Comparison of ENCODE assay signal across 8 cellular contexts in genomic region chr6:53651149-53651763, GRCh38.
DNase-seq lines count a peak whose midpoint lies in the region; ATAC-seq and TF ChIP-seq lines count a peak whose summit lies in the region.

No MANE protein-coding gene starts in this region.

- DNase-seq in AG09319 (ENCODE audit: extremely low read depth, low read depth) (peak; percentile 56), HS-5 (ENCODE audit: low read depth) (peak; percentile 57), NOMO-1 treated with dmso at 0.1 percent for 144 hours (lab: John Stamatoyannopoulos, UW; ENCODE audit: unreplicated experiment) (peak; percentile 80), erythroblast (lab: John Stamatoyannopoulos, UW) (peak; percentile 85 to 88)
- DNase-seq in activated CD8-positive, alpha-beta memory T cell treated with anti-CD3 and anti-CD28 coated beads, Interleukin-2, amount 50 U/mL, for 4 hours, result peak; percentile 68
- DNase-seq in stimulated activated CD8-positive, alpha-beta memory T cell treated with anti-CD3 and anti-CD28 coated beads, Interleukin-7, amount 100 ng/mL, for 48 hours (ENCODE audit: extremely low read depth in 1 of 2, low read depth in 1 of 2), result peak; percentile 11 to 57

- H3K9me3 ChIP-seq in muscle layer of duodenum (ENCODE audit: control insufficient read depth in 1 of 2, low read length in 2 of 2), result no peaks in the 10 kb centered on the region

- peak; percentile 45 for TF ChIP-seq CTCF in AG09319 (IDR thresholded peaks at IDR 0.05; ENCODE audit: low read depth, low read length)

- H3K27me3 ChIP-seq in muscle layer of duodenum (ENCODE audit: low read depth, low read length), result no peaks in the 10 kb centered on the region

- H3K4me3 ChIP-seq in muscle layer of duodenum (ENCODE audit: low read depth in 1 of 2, low read length in 2 of 2), result peak overlapping the region; percentile 67 to 81

- no peak for TF ChIP-seq POLR2A in erythroblast (IDR thresholded peaks at IDR 0.05; ENCODE audit: low read length)

- peaks cover 0 to 3% of the 10 kb centered on the region in 2 donors for H3K4me1 ChIP-seq in muscle layer of duodenum (ENCODE audit: control insufficient read depth in 1 of 2, insufficient read depth in 2 of 2, low read length in 2 of 2)

- H3K36me3 ChIP-seq in muscle layer of duodenum (ENCODE audit: control insufficient read depth in 1 of 2, insufficient read depth in 2 of 2, low read length in 2 of 2), result no peaks in the 10 kb centered on the region

- peak; percentile 43 for ATAC-seq in GM19035 (IDR thresholded peaks at IDR 0.05; ENCODE audit: unreplicated experiment)

- peak overlapping the region; percentile 34 for H3K27ac ChIP-seq in muscle layer of duodenum (ENCODE audit: low read length)

Comparison
In these comparisons a context has a peak if more than half of its experiments do, and no peak if none do; other contexts are left out.
1. Peak in every context shown above with its lines: DNase-seq, ATAC-seq, H3K4me3 ChIP-seq and H3K27ac ChIP-seq.
2. DNase-seq: peak in every context shown above with its lines; median percentile 86 in erythroblast; 80 in NOMO-1 treated with dmso at 0.1 percent for 144 hours; 68 in activated CD8-positive, alpha-beta memory T cell treated with anti-CD3 and anti-CD28 coated beads, Interleukin-2, amount 50 U/mL, for 4 hours; 57 in HS-5; 56 in AG09319; 34 in stimulated activated CD8-positive, alpha-beta memory T cell treated with anti-CD3 and anti-CD28 coated beads, Interleukin-7, amount 100 ng/mL, for 48 hours.